Comparison of ENCODE assay signal across 21 cellular contexts in genomic region chr1:40878906-40879305, GRCh38.
"Had no signal": no experiment of that assay in that cellular context is flagged by ENCODE, and none has a peak within 500 bp of the region (broad histone marks: within the 10 kb centered on the region; RNA-seq: fewer than 3 reads in every experiment).

No MANE protein-coding gene starts in this region.

- DNase-seq: activated CD4-positive, alpha-beta memory T cell treated with anti-CD3 and anti-CD28 coated beads for 36 hours; activated CD4-positive, alpha-beta T cell treated with anti-CD3 and anti-CD28 coated beads for 48 hours; activated CD4-positive, CD25-positive, alpha-beta regulatory T cell; activated naive CD4-positive, alpha-beta T cell treated with Interleukin-2 at 50 U/mL for 16 hours; activated T-cell treated with anti-CD3 and anti-CD28 coated beads, Interleukin-2, amount 50 U/mL, for 48 hours; effector memory CD8-positive, alpha-beta T cell; esophagus squamous epithelium; gastrocnemius medialis; hypothalamus; midbrain; pancreas; psoas muscle; spleen; stimulated activated CD4-positive, alpha-beta T cell treated with anti-CD3 and anti-CD28 coated beads, Interleukin-4, amount 100 ng/mL, for 1 hour; stimulated activated naive CD4-positive, alpha-beta T cell; testis; upper lobe of right lung had no signal

- H3K27ac ChIP-seq: neutrophil, psoas muscle, right atrium auricular region, testis, upper lobe of right lung had no signal

- ATAC-seq: effector memory CD8-positive, alpha-beta T cell; gastrocnemius medialis; natural killer cell treated with Interleukin-12 subunit alpha and Interleukin-12 subunit beta and Interleukin-15 and Interleukin-18, amount 100 ng/mL, for 72 hours; pancreas; psoas muscle; upper lobe of right lung had no signal

- H3K27me3 ChIP-seq: pancreas, testis had no signal

- H3K9me3 ChIP-seq: gastrocnemius medialis, neutrophil, pancreas, testis, upper lobe of right lung had no signal

- FAIRE-seq: colon, pancreas had no signal

- H3K36me3 ChIP-seq: esophagus squamous epithelium, gastrocnemius medialis, neutrophil, pancreas, right atrium auricular region, spleen, upper lobe of right lung had no signal

- H3K4me1 ChIP-seq: psoas muscle, testis had no signal

- H3K4me3 ChIP-seq: esophagus squamous epithelium, gastrocnemius medialis, pancreas, psoas muscle, right atrium auricular region, spleen, testis, upper lobe of right lung had no signal
